ENCODE assay signal across 25 cellular contexts in genomic region chr4:18923496-18924161, GRCh38.
"Had no signal": no experiment of that assay in that cellular context is flagged by ENCODE, and none has a peak within 500 bp of the region (broad histone marks: within the 10 kb centered on the region; RNA-seq: fewer than 3 reads in every experiment).

No MANE protein-coding gene starts in this region.

- DNase-seq: activated CD4-positive, alpha-beta T cell treated with anti-CD3 and anti-CD28 coated beads, Interleukin-2, amount 10 ng/mL, durations not matched to agents 7 days and 5 days; activated CD4-positive, CD25-positive, alpha-beta regulatory T cell treated with anti-CD3 and anti-CD28 coated beads, Interleukin-2, amount 50 U/mL, for 72 hours; activated CD8-positive, alpha-beta memory T cell treated with anti-CD3 and anti-CD28 coated beads, Interleukin-2, amount 10 ng/mL, durations not matched to agents 7 days and 5 days; activated CD8-positive, alpha-beta T cell treated with anti-CD3 and anti-CD28 coated beads for 36 hours; activated effector memory CD4-positive, alpha-beta T cell treated with anti-CD3 and anti-CD28 coated beads, Interleukin-2, amount 50 U/mL, for 16 hours; activated naive CD4-positive, alpha-beta T cell treated with anti-CD3 and anti-CD28 coated beads, Interleukin-2, amount 50 U/mL, for 16 hours; activated naive CD8-positive, alpha-beta T cell treated with anti-CD3 and anti-CD28 coated beads, Interleukin-2, amount 50 U/mL, for 24 hours; activated T-cell treated with anti-CD3 and anti-CD28 coated beads for 4 hours; central memory CD4-positive, alpha-beta T cell; effector memory CD8-positive, alpha-beta T cell; head of caudate nucleus; islet precursor cell; left cardiac atrium; naive thymus-derived CD4-positive, alpha-beta T cell; occipital lobe; stimulated activated CD4-positive, alpha-beta T cell treated with anti-CD3 and anti-CD28 coated beads, Interleukin-2, amount 100 ng/mL, for 48 hours; stimulated activated CD8-positive, alpha-beta memory T cell treated with anti-CD3 and anti-CD28 coated beads, Interleukin-4, amount 100 ng/mL, for 48 hours; stimulated activated naive CD4-positive, alpha-beta T cell; testis; trophoblast cell; WERI-Rb-1 had no signal

- H3K4me1 ChIP-seq: esophagus muscularis mucosa, gastroesophageal sphincter, testis, vagina had no signal

- H3K9me3 ChIP-seq: esophagus muscularis mucosa, testis, vagina had no signal

- ATAC-seq: activated CD8-positive, alpha-beta memory T cell treated with anti-CD3 and anti-CD28 coated beads, Interleukin-2, amount 10 ng/mL, durations not matched to agents 7 days and 5 days; activated CD8-positive, alpha-beta T cell treated with anti-CD3 and anti-CD28 coated beads for 36 hours; activated naive CD8-positive, alpha-beta T cell treated with anti-CD3 and anti-CD28 coated beads, Interleukin-2, amount 50 U/mL, for 24 hours; effector memory CD8-positive, alpha-beta T cell; gastroesophageal sphincter; naive thymus-derived CD4-positive, alpha-beta T cell had no signal

- H3K4me3 ChIP-seq: esophagus muscularis mucosa, gastroesophageal sphincter, lung, testis, vagina had no signal

- H3K36me3 ChIP-seq: esophagus muscularis mucosa, gastroesophageal sphincter, vagina, WERI-Rb-1 had no signal

- H3K27me3 ChIP-seq: esophagus muscularis mucosa, gastroesophageal sphincter, testis, vagina had no signal

- H3K27ac ChIP-seq: esophagus muscularis mucosa, gastroesophageal sphincter, testis, vagina, WERI-Rb-1 had no signal
